27 cellular contexts compared by ENCODE assay signal in genomic region chr7:2952316-2952715, GRCh38.
DNase-seq lines count a peak whose midpoint lies in the region; ATAC-seq and TF ChIP-seq lines count a peak whose summit lies in the region.
"Had no signal": no experiment of that assay in that cellular context is flagged by ENCODE, and none has a peak within 500 bp of the region (broad histone marks: within the 10 kb centered on the region; RNA-seq: fewer than 3 reads in every experiment).

No MANE protein-coding gene starts in this region.

- TF ChIP-seq CTCF in upper lobe of right lung (IDR thresholded peaks at IDR 0.05), result no peak

- peaks cover 3% of the 10 kb centered on the region for H3K4me1 ChIP-seq in upper lobe of right lung

- H3K4me3 ChIP-seq in upper lobe of right lung, result no peak overlapping the region
- H3K4me3 ChIP-seq: suprapubic skin, vagina had no signal

- intact Hi-C loops in activated naive CD4-positive, alpha-beta T cell treated with anti-CD3 and anti-CD28 coated beads for 36 hours (cut with micrococcal nuclease), result no loop called here
- intact Hi-C loops in upper lobe of right lung (cut with DNase I), result no loop called here

- H3K36me3 Mint-ChIP-seq in activated naive CD4-positive, alpha-beta T cell treated with anti-CD3 and anti-CD28 coated beads for 36 hours (ENCODE audit: low read depth), result peaks cover 73% of the 10 kb centered on the region
- peaks cover 86% of the 10 kb centered on the region for H3K36me3 Mint-ChIP-seq in activated CD8-positive, alpha-beta T cell treated with anti-CD3 and anti-CD28 coated beads, Interleukin-2, amount 10 ng/mL, durations not matched to agents 7 days and 5 days (ENCODE audit: low read depth)

- no peaks in the 10 kb centered on the region for H3K36me3 ChIP-seq in upper lobe of right lung
- H3K36me3 ChIP-seq: brain microvascular endothelial cell, suprapubic skin, vagina had no signal

- POLR2A ChIA-PET in activated CD8-positive, alpha-beta T cell treated with anti-CD3 and anti-CD28 coated beads, Interleukin-2, amount 10 ng/mL, durations not matched to agents 7 days and 5 days (lab: Charles Lee), result no interaction called here

- H3K27ac Mint-ChIP-seq in activated naive CD4-positive, alpha-beta T cell treated with anti-CD3 and anti-CD28 coated beads for 36 hours, result peak overlapping the region; percentile 72
- peak overlapping the region; percentile 28 for H3K27ac Mint-ChIP-seq in activated CD8-positive, alpha-beta T cell treated with anti-CD3 and anti-CD28 coated beads, Interleukin-2, amount 10 ng/mL, durations not matched to agents 7 days and 5 days
- H3K27ac Mint-ChIP-seq: activated T-helper 1 cell treated with anti-CD3 and anti-CD28 coated beads, Interleukin-12 subunit alpha, Interleukin-12 subunit beta, Interleukin-2, Interleukin-4 antibody, amounts not matched to agents 30 ng/mL and 10 ng/mL and 1 ng/mL, durations not matched to agents 14 hours and 24 hours and 36 hours; nephron had no signal

- CTCF ChIA-PET in activated naive CD4-positive, alpha-beta T cell treated with anti-CD3 and anti-CD28 coated beads for 36 hours (lab: Charles Lee), result interaction anchor here (1.8 kb wide), 1 partner anchor 113 kb away, joined by 5 read pairs; no protein-coding TSS in a partner anchor
- CTCF ChIA-PET in activated CD8-positive, alpha-beta T cell treated with anti-CD3 and anti-CD28 coated beads, Interleukin-2, amount 10 ng/mL, durations not matched to agents 7 days and 5 days (lab: Charles Lee), result interaction anchor here (0.8 to 1.2 kb wide), 4 partner anchors 9 to 201 kb away, joined by 3 read pairs; no protein-coding TSS in a partner anchor

- peaks cover 10% of the 10 kb centered on the region for H3K9me3 Mint-ChIP-seq in activated naive CD4-positive, alpha-beta T cell treated with anti-CD3 and anti-CD28 coated beads for 36 hours
- peaks cover 20% of the 10 kb centered on the region for H3K9me3 Mint-ChIP-seq in activated CD8-positive, alpha-beta T cell treated with anti-CD3 and anti-CD28 coated beads, Interleukin-2, amount 10 ng/mL, durations not matched to agents 7 days and 5 days (ENCODE audit: insufficient read depth)

- H3K4me1 Mint-ChIP-seq in activated naive CD4-positive, alpha-beta T cell treated with anti-CD3 and anti-CD28 coated beads for 36 hours (ENCODE audit: low read depth), result peaks cover 84% of the 10 kb centered on the region
- peaks cover 76% of the 10 kb centered on the region for H3K4me1 Mint-ChIP-seq in activated CD8-positive, alpha-beta T cell treated with anti-CD3 and anti-CD28 coated beads, Interleukin-2, amount 10 ng/mL, durations not matched to agents 7 days and 5 days (ENCODE audit: low read depth)

- no peak overlapping the region for H3K4me3 Mint-ChIP-seq in activated naive CD4-positive, alpha-beta T cell treated with anti-CD3 and anti-CD28 coated beads for 36 hours
- no peak overlapping the region for H3K4me3 Mint-ChIP-seq in activated CD8-positive, alpha-beta T cell treated with anti-CD3 and anti-CD28 coated beads, Interleukin-2, amount 10 ng/mL, durations not matched to agents 7 days and 5 days
- H3K4me3 Mint-ChIP-seq: activated CD4-positive, alpha-beta T cell treated with anti-CD3 and anti-CD28 coated beads, Interleukin-2, amount 10 ng/mL, durations not matched to agents 7 days and 5 days; activated T-helper 1 cell treated with anti-CD3 and anti-CD28 coated beads, Interleukin-12 subunit alpha, Interleukin-12 subunit beta, Interleukin-2, Interleukin-4 antibody, amounts not matched to agents 30 ng/mL and 10 ng/mL and 1 ng/mL, durations not matched to agents 14 hours and 24 hours and 36 hours; nephron had no signal

- no peak for ATAC-seq in activated CD8-positive, alpha-beta T cell treated with anti-CD3 and anti-CD28 coated beads, Interleukin-2, amount 10 ng/mL, durations not matched to agents 7 days and 5 days
- ATAC-seq in upper lobe of right lung, result no peak
- ATAC-seq: HepG2, left cardiac atrium, PC-3 had no signal

- no peaks in the 10 kb centered on the region for H3K9me3 ChIP-seq in upper lobe of right lung
- H3K9me3 ChIP-seq: vagina had no signal

- H3K27me3 ChIP-seq in upper lobe of right lung, result no peaks in the 10 kb centered on the region
- H3K27me3 ChIP-seq: brain microvascular endothelial cell, vagina had no signal

- DNase-seq in activated naive CD4-positive, alpha-beta T cell treated with anti-CD3 and anti-CD28 coated beads for 36 hours, result peak; percentile 3
- no peak for DNase-seq in activated naive CD4-positive, alpha-beta T cell treated with Interleukin-2 at 50 U/mL for 16 hours
- DNase-seq in activated CD8-positive, alpha-beta T cell treated with anti-CD3 and anti-CD28 coated beads, Interleukin-2, amount 10 ng/mL, durations not matched to agents 7 days and 5 days, result no peak
- DNase-seq in islet precursor cell (peak; percentile 13), upper lobe of right lung (peak; percentile 28), OCI-M2 (lab: John Stamatoyannopoulos, UW; ENCODE audit: unreplicated experiment) (no peak), caudate nucleus (lab: John Stamatoyannopoulos, UW) (no peak), UCSD-AML1 (lab: John Stamatoyannopoulos, UW; ENCODE audit: unreplicated experiment) (no peak)
- DNase-seq: activated CD4-positive, alpha-beta T cell treated with anti-CD3 and anti-CD28 coated beads, Interleukin-2, amount 10 ng/mL, durations not matched to agents 7 days and 5 days; brain microvascular endothelial cell; cortex of kidney; DMS153; GDM1; glutamatergic neuron; left cardiac atrium; mesendoderm; NCI-H1092 treated with DMSO at 0.1 percent for 48 hours; NCI-H446; PC-3; SHP77 treated with DMSO at 0.1 percent for 48 hours; SW 1271 had no signal

- H3K27me3 Mint-ChIP-seq in activated naive CD4-positive, alpha-beta T cell treated with anti-CD3 and anti-CD28 coated beads for 36 hours (ENCODE audit: low read depth), result no peaks in the 10 kb centered on the region
- no peaks in the 10 kb centered on the region for H3K27me3 Mint-ChIP-seq in activated CD8-positive, alpha-beta T cell treated with anti-CD3 and anti-CD28 coated beads, Interleukin-2, amount 10 ng/mL, durations not matched to agents 7 days and 5 days (ENCODE audit: low read depth)
- H3K27me3 Mint-ChIP-seq: activated CD4-positive, alpha-beta T cell treated with anti-CD3 and anti-CD28 coated beads, Interleukin-2, amount 10 ng/mL, durations not matched to agents 7 days and 5 days had no signal

- H3K27ac ChIP-seq in upper lobe of right lung (no peak overlapping the region), caudate nucleus (ENCODE audit: low read depth, low read length) (no peak overlapping the region)
- H3K27ac ChIP-seq: brain microvascular endothelial cell, C4-2B, suprapubic skin, vagina had no signal

Comparison
In these comparisons a context has a peak if more than half of its experiments do, and no peak if none do; other contexts are left out.
1. DNase-seq: peak in activated naive CD4-positive, alpha-beta T cell treated with anti-CD3 and anti-CD28 coated beads for 36 hours (single experiment), islet precursor cell (single experiment) and upper lobe of right lung (single experiment); none in activated naive CD4-positive, alpha-beta T cell treated with Interleukin-2 at 50 U/mL for 16 hours (single experiment), activated CD8-positive, alpha-beta T cell treated with anti-CD3 and anti-CD28 coated beads, Interleukin-2, amount 10 ng/mL, durations not matched to agents 7 days and 5 days (single experiment), OCI-M2 (single experiment), caudate nucleus (0 of 61) and UCSD-AML1 (single experiment).